In the genomic region with DNA sequence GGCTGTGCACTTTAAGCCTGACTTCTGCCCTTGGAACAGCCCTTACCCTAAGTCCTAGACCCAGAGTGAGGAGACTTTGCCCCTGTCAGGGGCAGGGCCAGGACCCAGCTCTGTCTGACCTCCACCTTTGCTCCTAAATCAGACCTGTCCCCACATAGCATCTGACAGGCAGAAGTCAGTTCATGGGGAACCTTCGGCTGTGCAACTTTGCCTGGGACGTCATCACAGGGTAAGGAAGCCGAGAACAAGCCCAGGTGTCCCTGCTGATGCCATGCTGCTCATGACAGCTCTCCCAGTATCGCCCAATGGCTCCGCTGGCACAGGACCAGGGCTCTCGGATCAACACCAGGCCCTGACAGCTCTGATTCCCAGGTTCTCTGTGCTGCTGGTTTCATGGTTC, we compare ENCODE assay signal across 24 cellular contexts. TPM values are rescaled to one million over a fixed set of nuclear protein-coding genes. Genes with fewer than 3 reads are reported as not detected.
"Had no signal": no experiment of that assay in that cellular context is flagged by ENCODE, and none has a peak within 500 bp of the region (broad histone marks: within the 10 kb centered on the region; RNA-seq: fewer than 3 reads in every experiment).

No MANE protein-coding gene starts in this region.

- ATAC-seq: activated CD8-positive, alpha-beta T cell treated with anti-CD3 and anti-CD28 coated beads for 36 hours; activated naive CD8-positive, alpha-beta T cell treated with anti-CD3 and anti-CD28 coated beads, Interleukin-2, amount 50 U/mL, for 24 hours; foreskin keratinocyte; heart left ventricle; naive thymus-derived CD8-positive, alpha-beta T cell; stimulated activated naive B cell treated with anti-CD40 and anti-IgM and Interleukin-4, amounts not matched to agents 10 μg/mL and 1 μg/mL and 100 μg/mL, for 72 hours had no signal

- DNase-seq: activated B cell treated with CpG ODN at 0.5 μM for 24 hours; activated CD4-positive, alpha-beta T cell treated with anti-CD3 and anti-CD28 coated beads, Interleukin-2, amount 50 U/mL, for 1 hour; activated CD8-positive, alpha-beta T cell treated with anti-CD3 and anti-CD28 coated beads for 36 hours; activated naive CD8-positive, alpha-beta T cell treated with anti-CD3 and anti-CD28 coated beads, Interleukin-2, amount 50 U/mL, for 24 hours; activated T-cell treated with anti-CD3 and anti-CD28 coated beads, Interleukin-2, amount 50 U/mL, for 48 hours; amygdala; central memory CD4-positive, alpha-beta T cell; foreskin keratinocyte; left ventricle myocardium inferior; mammary epithelial cell; midbrain; naive thymus-derived CD8-positive, alpha-beta T cell; retina; stimulated activated CD4-positive, alpha-beta T cell treated with anti-CD3 and anti-CD28 coated beads, Interleukin-15, amount 100 ng/mL, for 24 hours; stimulated activated CD4-positive, alpha-beta T cell treated with anti-CD3 and anti-CD28 coated beads, Interleukin-2, amount 100 ng/mL, for 24 hours; stimulated activated naive B cell treated with anti-CD40 and anti-IgM and Interleukin-4, amounts not matched to agents 10 μg/mL and 1 μg/mL and 100 μg/mL, for 72 hours; stomach; T-helper 1 cell; thyroid gland had no signal

- H3K4me3 ChIP-seq: breast epithelium, esophagus muscularis mucosa, heart left ventricle, left ventricle myocardium inferior, neural progenitor cell, smooth muscle cell, stomach, thyroid gland had no signal

- H3K4me2 ChIP-seq: neural progenitor cell, smooth muscle cell had no signal

- H3K9me3 ChIP-seq: breast epithelium, esophagus muscularis mucosa, heart left ventricle, left ventricle myocardium inferior, stomach, thyroid gland had no signal

- H3K36me3 ChIP-seq: breast epithelium, left ventricle myocardium inferior, neural progenitor cell had no signal

- H3K4me1 ChIP-seq: breast epithelium, foreskin keratinocyte, left ventricle myocardium inferior, neural progenitor cell, thyroid gland had no signal

- H3K27me3 ChIP-seq: breast epithelium, esophagus muscularis mucosa, foreskin keratinocyte, heart left ventricle, neural progenitor cell, stomach, thyroid gland had no signal

- H2AFZ ChIP-seq: neural progenitor cell had no signal

- H3K27ac ChIP-seq: breast epithelium, esophagus muscularis mucosa, foreskin keratinocyte, heart left ventricle, left ventricle myocardium inferior, neural progenitor cell, stomach, thyroid gland had no signal

- H3K9ac ChIP-seq: neural progenitor cell had no signal

RNA-seq across cellular contexts. Expression of gene TNS3, which starts 55.4 kb away (rescaled TPM):
- polyA plus RNA-seq: naive thymus-derived CD8-positive, alpha-beta T cell had no signal
